ENCODE assay signal across 1 cellular context in the genomic region with DNA sequence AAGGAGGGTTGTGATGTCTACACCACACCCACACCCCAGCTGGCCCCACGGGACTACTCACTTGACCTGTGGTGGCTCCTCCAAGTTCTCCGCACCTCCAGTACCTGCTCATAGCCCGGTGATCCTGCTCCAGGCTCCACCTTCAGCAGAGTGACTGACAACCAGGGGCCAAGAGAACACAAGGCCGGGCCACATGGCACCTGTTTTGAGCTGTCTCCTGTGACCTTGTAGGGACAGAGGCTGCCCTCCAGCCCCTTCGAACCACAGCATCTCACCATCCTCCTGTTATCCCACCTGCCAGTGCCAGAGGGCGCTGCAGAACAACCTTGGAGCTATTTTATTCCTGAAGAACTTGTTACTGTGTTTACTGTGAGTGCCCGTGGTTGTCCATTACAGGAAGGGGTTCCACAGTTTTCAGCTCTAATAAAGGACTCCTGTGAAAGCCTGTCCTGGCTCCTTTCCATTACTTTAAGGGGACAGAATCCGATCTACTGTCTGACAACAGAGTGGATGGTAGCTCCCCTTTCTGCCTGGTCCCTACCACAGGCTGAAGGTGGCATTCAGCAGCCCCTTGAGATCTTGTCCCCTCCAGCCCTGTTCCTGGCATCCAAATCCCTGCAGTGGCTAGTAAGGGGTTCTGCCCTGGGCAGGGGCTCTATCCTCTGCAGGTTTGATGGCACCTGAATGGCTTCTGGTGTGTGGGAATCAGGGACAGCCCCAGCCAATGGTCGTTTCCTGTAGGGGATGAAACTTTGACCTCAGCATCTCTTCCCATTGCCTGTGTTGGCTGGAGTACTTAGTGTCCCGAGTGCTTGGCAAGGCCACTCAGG.
TF ChIP-seq lines count a peak whose summit lies in the region.

No MANE protein-coding gene starts in this region.

TF ChIP-seq in HCT116, 20 proteins besides CTCF, POLR2A, EP300 and RAD21 (continued from another document):
- TF ChIP-seq POLR2AphosphoS5 (IDR thresholded peaks at IDR 0.05; ENCODE audit: low read depth, low read length) (no peak), JUND (IDR thresholded peaks at IDR 0.05) (no peak), EZH2phosphoT487 (IDR thresholded peaks at IDR 0.05; ENCODE audit: borderline replicate concordance) (no peak), ZFX (IDR thresholded peaks at IDR 0.05) (no peak), EGR1 (IDR thresholded peaks at IDR 0.05; ENCODE audit: low read depth) (no peak), SP1 (IDR thresholded peaks at IDR 0.05; ENCODE audit: low read depth) (no peak), TCF7L2 (IDR thresholded peaks at IDR 0.05; ENCODE audit: borderline replicate concordance, extremely low read depth, insufficient read depth, insufficient read length) (no peak)
- TF ChIP-seq, protein P1, sequence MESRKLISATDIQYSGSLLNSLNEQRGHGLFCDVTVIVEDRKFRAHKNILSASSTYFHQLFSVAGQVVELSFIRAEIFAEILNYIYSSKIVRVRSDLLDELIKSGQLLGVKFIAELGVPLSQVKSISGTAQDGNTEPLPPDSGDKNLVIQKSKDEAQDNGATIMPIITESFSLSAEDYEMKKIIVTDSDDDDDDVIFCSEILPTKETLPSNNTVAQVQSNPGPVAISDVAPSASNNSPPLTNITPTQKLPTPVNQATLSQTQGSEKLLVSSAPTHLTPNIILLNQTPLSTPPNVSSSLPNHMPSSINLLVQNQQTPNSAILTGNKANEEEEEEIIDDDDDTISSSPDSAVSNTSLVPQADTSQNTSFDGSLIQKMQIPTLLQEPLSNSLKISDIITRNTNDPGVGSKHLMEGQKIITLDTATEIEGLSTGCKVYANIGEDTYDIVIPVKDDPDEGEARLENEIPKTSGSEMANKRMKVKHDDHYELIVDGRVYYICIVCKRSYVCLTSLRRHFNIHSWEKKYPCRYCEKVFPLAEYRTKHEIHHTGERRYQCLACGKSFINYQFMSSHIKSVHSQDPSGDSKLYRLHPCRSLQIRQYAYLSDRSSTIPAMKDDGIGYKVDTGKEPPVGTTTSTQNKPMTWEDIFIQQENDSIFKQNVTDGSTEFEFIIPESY (IDR thresholded peaks at IDR 0.05; ENCODE audit: extremely low read depth, insufficient replicate concordance, low read length): no peak
- TF ChIP-seq, protein P2, sequence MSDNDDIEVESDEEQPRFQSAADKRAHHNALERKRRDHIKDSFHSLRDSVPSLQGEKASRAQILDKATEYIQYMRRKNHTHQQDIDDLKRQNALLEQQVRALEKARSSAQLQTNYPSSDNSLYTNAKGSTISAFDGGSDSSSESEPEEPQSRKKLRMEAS (IDR thresholded peaks at IDR 0.05): no peak
